ENCODE assay signal across 1 cellular context in genomic region chr6:90369024-90369519, GRCh38.
TF ChIP-seq lines count a peak whose summit lies in the region.

No MANE protein-coding gene starts in this region.

TF ChIP-seq in HEK293, 187 proteins besides CTCF, POLR2A, EP300 and RAD21 (continued from another document and continues in another):
- TF ChIP-seq ZNF26 (tag by site-specific recombination; IDR thresholded peaks at IDR 0.05) = no peak
- no peak for TF ChIP-seq ZNF23 (tag by site-specific recombination; IDR thresholded peaks at IDR 0.05; ENCODE audit: borderline replicate concordance)
- no peak for TF ChIP-seq ZNF138 (tag by site-specific recombination; IDR thresholded peaks at IDR 0.05; ENCODE audit: borderline replicate concordance)
- TF ChIP-seq ZNF670 (tag by site-specific recombination; IDR thresholded peaks at IDR 0.05; ENCODE audit: low read depth) = no peak
- TF ChIP-seq ZBTB21 (tag by site-specific recombination; IDR thresholded peaks at IDR 0.05) = peak; percentile 78
- TF ChIP-seq ZNF626 (tag by site-specific recombination; IDR thresholded peaks at IDR 0.05) = no peak
- 0 out of 2 replicates have a peak, but pooled peaks have one; percentile 56 for TF ChIP-seq KLF17 (tag by site-specific recombination; IDR thresholded peaks at IDR 0.05)
- no peak for TF ChIP-seq ZBTB26 (tag by site-specific recombination; optimal IDR thresholded peaks at IDR 0.05)
- no peak for TF ChIP-seq ZNF837 (tag by site-specific recombination; IDR thresholded peaks at IDR 0.05)
- no peak; the same call in 1 of the 2 replicates for TF ChIP-seq ZNF561 (tag by site-specific recombination; IDR thresholded peaks at IDR 0.05; ENCODE audit: borderline replicate concordance)
- no peak for TF ChIP-seq ZNF704 (tag by site-specific recombination; IDR thresholded peaks at IDR 0.05)
- TF ChIP-seq REST (tag by site-specific recombination; IDR thresholded peaks at IDR 0.05) = 0 out of 2 replicates have a peak, but pooled peaks have one; percentile 43
- no peak for TF ChIP-seq ZNF311 (tag by site-specific recombination; IDR thresholded peaks at IDR 0.05; ENCODE audit: borderline replicate concordance)
- TF ChIP-seq ZNF211 (tag by site-specific recombination; IDR thresholded peaks at IDR 0.05; ENCODE audit: low read depth) = no peak
- TF ChIP-seq ZNF530 (tag by site-specific recombination; IDR thresholded peaks at IDR 0.05; ENCODE audit: low read depth) = no peak
- TF ChIP-seq KLF16 (tag by site-specific recombination; IDR thresholded peaks at IDR 0.05) = peak; percentile 45
- TF ChIP-seq ZSCAN16 (tag by site-specific recombination; IDR thresholded peaks at IDR 0.05) = no peak
- no peak for TF ChIP-seq HOXC10 (CRISPR knock-in tag; IDR thresholded peaks at IDR 0.05)
- peak; percentile 57 for TF ChIP-seq ZNF335 (tag by site-specific recombination; conservative IDR thresholded peaks at IDR 0.05)
- no peak for TF ChIP-seq ZNF658 (tag by site-specific recombination; IDR thresholded peaks at IDR 0.05)
- TF ChIP-seq ZNF548 (tag by site-specific recombination; IDR thresholded peaks at IDR 0.05) = no peak
- TF ChIP-seq ZBTB1 (tag by site-specific recombination; IDR thresholded peaks at IDR 0.05) = peak; percentile 83; the same call in 1 of the 2 replicates
- TF ChIP-seq ZNF48 (tag by site-specific recombination; IDR thresholded peaks at IDR 0.05) = no peak
- TF ChIP-seq ZNF24 (tag by site-specific recombination; IDR thresholded peaks at IDR 0.05) = peak; percentile 88
- no peak for TF ChIP-seq ZNF792 (tag by site-specific recombination; IDR thresholded peaks at IDR 0.05)
- peak; percentile 99 for TF ChIP-seq BCL11A (tag by site-specific recombination; IDR thresholded peaks at IDR 0.05; ENCODE audit: low read depth)
- no peak for TF ChIP-seq ZFP3 (tag by site-specific recombination; IDR thresholded peaks at IDR 0.05; ENCODE audit: low read depth)
- peak; percentile 81 for TF ChIP-seq ZNF140 (tag by site-specific recombination; IDR thresholded peaks at IDR 0.05)
- TF ChIP-seq ZBTB49 (tag by site-specific recombination; IDR thresholded peaks at IDR 0.05; ENCODE audit: low read depth) = no peak
- peak; percentile 74 for TF ChIP-seq ATF2 (tag by site-specific recombination; IDR thresholded peaks at IDR 0.05; ENCODE audit: low read depth)
- no peak for TF ChIP-seq ZNF560 (tag by site-specific recombination; IDR thresholded peaks at IDR 0.05; ENCODE audit: borderline replicate concordance)
- peak; percentile 83 for TF ChIP-seq ZNF558 (tag by site-specific recombination; IDR thresholded peaks at IDR 0.05)
- peak; percentile 74 for TF ChIP-seq ZNF843 (tag by site-specific recombination; IDR thresholded peaks at IDR 0.05)
- TF ChIP-seq ZNF16 (tag by site-specific recombination; IDR thresholded peaks at IDR 0.05; ENCODE audit: low read depth) = no peak
- TF ChIP-seq OVOL3 (tag by site-specific recombination; IDR thresholded peaks at IDR 0.05) = no peak
- TF ChIP-seq TSHZ1 (tag by site-specific recombination; IDR thresholded peaks at IDR 0.05; ENCODE audit: borderline replicate concordance) = peak; percentile 88
- TF ChIP-seq ZNF707 (tag by site-specific recombination; IDR thresholded peaks at IDR 0.05) = no peak
- TF ChIP-seq ZNF132 (tag by site-specific recombination; IDR thresholded peaks at IDR 0.05; ENCODE audit: borderline replicate concordance) = no peak
- TF ChIP-seq PBX3 (CRISPR knock-in tag; IDR thresholded peaks at IDR 0.05) = no peak
- TF ChIP-seq ZNF366 (tag by site-specific recombination; conservative IDR thresholded peaks at IDR 0.05) = peak; percentile 97
- no peak for TF ChIP-seq ZNF175 (tag by site-specific recombination; IDR thresholded peaks at IDR 0.05)
- no peak for TF ChIP-seq ZNF354C (tag by site-specific recombination; IDR thresholded peaks at IDR 0.05; ENCODE audit: borderline replicate concordance, low read depth)
- peak; percentile 94 for TF ChIP-seq PRDM6 (tag by site-specific recombination; IDR thresholded peaks at IDR 0.05)
- TF ChIP-seq ZNF677 (tag by site-specific recombination; IDR thresholded peaks at IDR 0.05) = no peak
- TF ChIP-seq ZNF394 (tag by site-specific recombination; IDR thresholded peaks at IDR 0.05; ENCODE audit: borderline replicate concordance) = peak; percentile 79
